ENCODE assay signal across 18 cellular contexts in genomic region chr5:3661755-3662296, GRCh38.
DNase-seq lines count a peak whose midpoint lies in the region; ATAC-seq and TF ChIP-seq lines count a peak whose summit lies in the region.
"Had no signal": no experiment of that assay in that cellular context is flagged by ENCODE, and none has a peak within 500 bp of the region (broad histone marks: within the 10 kb centered on the region; RNA-seq: fewer than 3 reads in every experiment).

No MANE protein-coding gene starts in this region.

- no peaks in the 10 kb centered on the region for H3K27me3 ChIP-seq in RWPE2 (ENCODE audit: insufficient read depth, poor library complexity, severe bottlenecking)
- H3K27me3 ChIP-seq in mesenchymal stem cell (ENCODE audit: control insufficient read depth in 1 of 2, insufficient read depth in 1 of 2, low read length in 2 of 2): no peaks in the 10 kb centered on the region

- H3K9ac ChIP-seq in mesenchymal stem cell (ENCODE audit: low read length): no peak overlapping the region

- no peaks in the 10 kb centered on the region for H3K4me1 ChIP-seq in RWPE2 (ENCODE audit: insufficient read depth, poor library complexity, severe bottlenecking)
- no peaks in the 10 kb centered on the region for H3K4me1 ChIP-seq in mesenchymal stem cell (ENCODE audit: control insufficient read depth, insufficient read depth, low read depth, low read length)

- no peak overlapping the region for H4K91ac ChIP-seq in mesenchymal stem cell (ENCODE audit: low read length)

- ATAC-seq in RWPE2 (ENCODE audit: low read depth) (0 out of 3 replicates have a peak, but pooled peaks have one; percentile 26), HG02588 (IDR thresholded peaks at IDR 0.05; ENCODE audit: unreplicated experiment) (no peak)
- ATAC-seq: CD8-positive, alpha-beta T cell; HepG2; Panc1; Right ventricle myocardium inferior had no signal

- no peaks in the 10 kb centered on the region for H3K79me1 ChIP-seq in mesenchymal stem cell (replicated peaks; ENCODE audit: low read length, poor library complexity, severe bottlenecking)

- no peak overlapping the region for H2BK5ac ChIP-seq in mesenchymal stem cell (ENCODE audit: low read depth, low read length, poor library complexity, severe bottlenecking)

- H3K4me3 ChIP-seq in AG10803 (ENCODE audit: low read length): peak overlapping the region; percentile 29
- H3K4me3 ChIP-seq in Jurkat, Clone E6-1 (ENCODE audit: low read length): peak overlapping the region; percentile 2; the same call in 1 of the 2 replicates
- H3K4me3 ChIP-seq in RWPE2 (ENCODE audit: severe bottlenecking): no peak overlapping the region
- H3K4me3 ChIP-seq in mesenchymal stem cell (ENCODE audit: insufficient read depth in 1 of 2, low read depth in 1 of 2, low read length in 2 of 2): no peak overlapping the region

- H3K23ac ChIP-seq in mesenchymal stem cell (ENCODE audit: low read length in 2 of 2): no peak overlapping the region

- H3K27me3 Mint-ChIP-seq in osteocyte (ENCODE audit: unreplicated experiment): no peaks in the 10 kb centered on the region

- H3K9me3 Mint-ChIP-seq in osteocyte (ENCODE audit: unreplicated experiment): peaks cover 26% of the 10 kb centered on the region
- H3K9me3 Mint-ChIP-seq: H9 had no signal

- no peaks in the 10 kb centered on the region for H3K36me3 Mint-ChIP-seq in osteocyte (ENCODE audit: unreplicated experiment)
- H3K36me3 Mint-ChIP-seq: CD8-positive, alpha-beta T cell had no signal

- H2BK12ac ChIP-seq in mesenchymal stem cell (ENCODE audit: low read length in 2 of 2): no peak overlapping the region

- H3K9me3 ChIP-seq in RWPE2 (ENCODE audit: severe bottlenecking): no peaks in the 10 kb centered on the region
- H3K9me3 ChIP-seq in mesenchymal stem cell (ENCODE audit: control insufficient read depth, low read length): no peaks in the 10 kb centered on the region

- H3K4ac ChIP-seq in mesenchymal stem cell (ENCODE audit: low read depth in 1 of 2, low read length in 2 of 2): no peak overlapping the region

- no peak overlapping the region for H2AFZ ChIP-seq in mesenchymal stem cell (ENCODE audit: low read depth, low read length)

- no peak overlapping the region for H3K18ac ChIP-seq in mesenchymal stem cell (ENCODE audit: low read depth in 1 of 2, low read length in 2 of 2)

- H3K4me1 Mint-ChIP-seq in osteocyte (ENCODE audit: unreplicated experiment): no peaks in the 10 kb centered on the region
- H3K4me1 Mint-ChIP-seq: H9 had no signal

- no peak overlapping the region for H3K14ac ChIP-seq in mesenchymal stem cell (ENCODE audit: low read length in 2 of 2)

- H3K4me3 Mint-ChIP-seq in osteocyte (ENCODE audit: unreplicated experiment): no peak overlapping the region
- H3K4me3 Mint-ChIP-seq: CD8-positive, alpha-beta T cell; H9 had no signal

- H4K8ac ChIP-seq in mesenchymal stem cell (ENCODE audit: low read length): no peak overlapping the region

- no peak overlapping the region for H3K27ac Mint-ChIP-seq in osteocyte (ENCODE audit: unreplicated experiment)
- H3K27ac Mint-ChIP-seq: CD8-positive, alpha-beta T cell; H9 had no signal

- no peak for TF ChIP-seq CTCF in AG10803 (conservative IDR thresholded peaks at IDR 0.05; ENCODE audit: low read length)
- no peak for TF ChIP-seq CTCF in RWPE2 (IDR thresholded peaks at IDR 0.05; ENCODE audit: poor library complexity, severe bottlenecking)
- no peak for TF ChIP-seq CTCF in osteocyte (IDR thresholded peaks at IDR 0.05)

- H3K4me2 ChIP-seq in mesenchymal stem cell (ENCODE audit: low read length, poor library complexity, severe bottlenecking): no peak overlapping the region

- DNase-seq in AG10803 (ENCODE audit: low read depth) (no peak), RWPE2 (ENCODE audit: low spot score) (no peak), osteocyte (ENCODE audit: extremely low spot score, unreplicated experiment) (peak; percentile 63), mesenchymal stem cell (no peak), cerebellum (ENCODE audit: low spot score) (no peak)
- no peak for DNase-seq in Jurkat, Clone E6-1 (ENCODE audit: low read depth, low spot score)
- DNase-seq: CD8-positive, alpha-beta T cell; DMS79; H9; KG1; NCI-H1092 treated with DMSO at 0.1 percent for 48 hours; NCI-H146; NCI-H2029 treated with DMSO at 0.1 percent for 48 hours; NCI-H2171 had no signal

- no peaks in the 10 kb centered on the region for H3K36me3 ChIP-seq in RWPE2 (ENCODE audit: low read depth)
- H3K36me3 ChIP-seq in mesenchymal stem cell (ENCODE audit: control insufficient read depth in 1 of 2, insufficient read depth in 2 of 2, low read depth in 1 of 2, low read length in 2 of 2): no peaks in the 10 kb centered on the region

- no peak overlapping the region for H2AK5ac ChIP-seq in mesenchymal stem cell (ENCODE audit: low read length, severe bottlenecking)

- WGBS in mesenchymal stem cell: 54% methylated on average over 3 of the region's 4 CpGs

- H3K27ac ChIP-seq in RWPE2 (ENCODE audit: poor library complexity, severe bottlenecking) (no peak overlapping the region), mesenchymal stem cell (ENCODE audit: low read length, poor library complexity, severe bottlenecking) (no peak overlapping the region)

- H2BK15ac ChIP-seq in mesenchymal stem cell (ENCODE audit: low read depth, poor library complexity, severe bottlenecking): no peak overlapping the region

- no peak overlapping the region for H2BK120ac ChIP-seq in mesenchymal stem cell (ENCODE audit: low read depth, low read length)

Comparison
In these comparisons a context has a peak if more than half of its experiments do, and no peak if none do; other contexts are left out.
1. H3K4me3 ChIP-seq: peak in AG10803 (single experiment) and Jurkat, Clone E6-1 (single experiment); none in RWPE2 (single experiment) and mesenchymal stem cell (0 of 2).